In the genomic region with DNA sequence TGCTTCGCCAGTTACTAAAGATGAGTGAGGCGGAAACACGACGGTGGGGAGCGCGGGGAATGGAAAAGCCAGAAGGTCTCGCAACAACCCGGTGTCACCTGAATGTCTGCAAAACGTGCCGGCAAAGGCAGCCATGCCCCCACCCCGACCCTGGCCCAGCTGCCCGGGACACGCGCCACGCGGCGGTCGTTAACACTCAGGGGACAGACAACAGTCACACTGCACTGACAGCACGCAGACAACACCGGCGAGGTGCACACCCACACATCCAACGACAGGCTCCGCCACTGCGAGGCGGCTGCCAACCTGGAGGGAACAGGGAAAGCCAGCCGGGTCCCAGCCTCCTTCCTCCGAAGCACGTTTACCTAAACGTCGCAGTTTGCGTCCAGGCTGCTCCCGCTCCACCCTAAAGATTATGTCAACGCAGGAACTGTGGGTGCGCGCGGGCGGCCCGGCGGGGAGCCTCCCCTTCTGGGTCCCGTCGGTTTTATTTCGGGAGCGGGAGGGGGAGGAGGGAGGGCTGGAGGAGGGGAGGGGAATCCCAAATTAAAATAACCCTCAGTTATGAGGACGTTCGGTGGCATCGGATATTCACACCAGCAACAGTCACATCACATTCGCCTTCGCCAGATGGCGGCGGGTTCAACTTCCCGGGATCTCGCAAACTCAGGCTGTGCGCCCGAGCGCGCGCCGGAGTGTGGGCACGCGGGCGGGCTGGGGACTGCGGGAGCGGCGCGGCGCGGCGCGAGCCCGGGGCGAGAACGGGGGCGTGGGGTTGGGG, we compare ENCODE assay signal across 8 cellular contexts. TPM values are rescaled to one million over a fixed set of nuclear protein-coding genes. Genes with fewer than 3 reads are reported as not detected.
A peak's percentile ranks its signal among the peaks of the same experiment; 100 is the strongest.
DNase-seq lines count a peak whose midpoint lies in the region; ATAC-seq and TF ChIP-seq lines count a peak whose summit lies in the region.

No MANE protein-coding gene starts in this region.

- peak; percentile 7 for ATAC-seq in GM19395 (IDR thresholded peaks at IDR 0.05; ENCODE audit: unreplicated experiment)

- DNase-seq in HT-29 (ENCODE audit: low spot score): peak; percentile 53
- no peak for DNase-seq in RWPE1 (ENCODE audit: low spot score)
- peak; percentile 51 for DNase-seq in activated naive CD4-positive, alpha-beta T cell treated with anti-CD3 and anti-CD28 coated beads, Interleukin-2, amount 50 U/mL, for 16 hours
- DNase-seq in head of caudate nucleus: peak in 41 of 42 donors; percentile 39 to 81 (median 65)
- peak in 9 of 10 donors; percentile 41 to 94 (median 61) for DNase-seq in posterior cingulate gyrus
- DNase-seq in middle frontal gyrus (ENCODE audit: extremely low spot score, low spot score): no peak

- H3K4me3 ChIP-seq in BLaER1: peak overlapping the region; percentile 98

- CTCF ChIA-PET in RWPE1 (lab: Yijun Ruan, JAX): no interaction called here

- peaks cover 58% of the 10 kb centered on the region for H3K4me1 ChIP-seq in BLaER1

- intact Hi-C loops in head of caudate nucleus (cut with DNase I) (no loop called here), posterior cingulate gyrus (cut with DNase I) (loop anchor here (2.0 kb wide), 1 partner anchor 39 kb away; no protein-coding TSS in a partner anchor)

- peaks cover 13% of the 10 kb centered on the region; the same call in 1 of the 2 replicates for H3K36me3 ChIP-seq in BLaER1

- peak overlapping the region; percentile 98 for H3K4me2 ChIP-seq in BLaER1

- no peak for TF ChIP-seq CTCF in RWPE1 (conservative IDR thresholded peaks at IDR 0.05; ENCODE audit: low read depth)

- peak overlapping the region; percentile 90 for H3K9ac ChIP-seq in BLaER1

- H3K27ac ChIP-seq in BLaER1: peak overlapping the region; percentile 93
- peak overlapping the region; percentile 100 for H3K27ac ChIP-seq in RWPE1

- H4K20me1 ChIP-seq in BLaER1: peaks cover 66% of the 10 kb centered on the region

- peaks cover 49% of the 10 kb centered on the region for H3K27me3 ChIP-seq in BLaER1

- H3K9me3 ChIP-seq in BLaER1: no peaks in the 10 kb centered on the region

- POLR2A ChIA-PET in RWPE1 (lab: Yijun Ruan, JAX; ENCODE audit: low non-redundant PET): no interaction called here

RNA-seq across cellular contexts. Expression of gene PTGR3, which starts 0.7 kb away (rescaled TPM):
- 7.0 and 16.1 TPM in 2 replicates for total RNA-seq in HT-29 (2014; rRNA removed; shearing (Covaris generic))

RNA-seq across cellular contexts. Expression of gene TSHZ1, which starts 2.4 kb away (rescaled TPM):
- 7.5 and 8.1 TPM in 2 replicates for total RNA-seq in HT-29 (2014; rRNA removed; shearing (Covaris generic))

Comparison
In these comparisons a context has a peak if more than half of its experiments do, and no peak if none do; other contexts are left out.
1. DNase-seq: peak in HT-29 (single experiment), activated naive CD4-positive, alpha-beta T cell treated with anti-CD3 and anti-CD28 coated beads, Interleukin-2, amount 50 U/mL, for 16 hours (single experiment), head of caudate nucleus (41 of 42) and posterior cingulate gyrus (9 of 10); none in RWPE1 (single experiment) and middle frontal gyrus (single experiment).